ENCODE assay signal across 6 cellular contexts in the genomic region with DNA sequence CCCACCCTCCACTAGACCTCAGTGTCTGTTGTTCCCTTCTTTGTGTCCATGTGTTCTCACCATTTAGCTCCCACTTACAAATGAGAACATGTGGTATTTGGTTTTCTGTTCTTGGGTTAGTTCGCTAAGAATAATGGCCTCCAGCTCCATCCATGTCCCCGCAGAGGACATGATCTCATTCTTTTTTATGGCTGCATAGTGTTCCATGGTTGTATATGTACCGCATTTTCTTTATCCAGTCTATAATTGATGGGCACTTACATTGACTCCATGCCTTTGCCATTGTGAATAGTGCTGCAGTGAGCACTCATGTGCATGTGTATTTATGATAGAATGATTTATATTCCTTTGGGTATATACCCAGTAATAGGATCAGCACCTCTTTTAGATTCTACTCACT. TPM values are rescaled to one million over a fixed set of nuclear protein-coding genes. Genes with fewer than 3 reads are reported as not detected.
"Had no signal": no experiment of that assay in that cellular context is flagged by ENCODE, and none has a peak within 500 bp of the region (broad histone marks: within the 10 kb centered on the region; RNA-seq: fewer than 3 reads in every experiment).

No MANE protein-coding gene starts in this region.

RNA-seq across cellular contexts. Expression of a gene that starts 10.9 kb away (rescaled TPM):
- total RNA-seq: naive thymus-derived CD8-positive, alpha-beta T cell; natural killer cell treated with Interleukin-12 subunit alpha and Interleukin-12 subunit beta and Interleukin-15 and Interleukin-18, amount 100 ng/mL, for 72 hours; neural crest cell; osteocyte; pulmonary artery endothelial cell; temporal lobe had no signal
- polyA plus RNA-seq: naive thymus-derived CD8-positive, alpha-beta T cell had no signal

RNA-seq across cellular contexts. Expression of a gene that starts 40.4 kb away (rescaled TPM):
- total RNA-seq: naive thymus-derived CD8-positive, alpha-beta T cell; natural killer cell treated with Interleukin-12 subunit alpha and Interleukin-12 subunit beta and Interleukin-15 and Interleukin-18, amount 100 ng/mL, for 72 hours; pulmonary artery endothelial cell had no signal
- polyA plus RNA-seq: naive thymus-derived CD8-positive, alpha-beta T cell had no signal
